Comparison of ENCODE assay signal across 9 cellular contexts in the genomic region with DNA sequence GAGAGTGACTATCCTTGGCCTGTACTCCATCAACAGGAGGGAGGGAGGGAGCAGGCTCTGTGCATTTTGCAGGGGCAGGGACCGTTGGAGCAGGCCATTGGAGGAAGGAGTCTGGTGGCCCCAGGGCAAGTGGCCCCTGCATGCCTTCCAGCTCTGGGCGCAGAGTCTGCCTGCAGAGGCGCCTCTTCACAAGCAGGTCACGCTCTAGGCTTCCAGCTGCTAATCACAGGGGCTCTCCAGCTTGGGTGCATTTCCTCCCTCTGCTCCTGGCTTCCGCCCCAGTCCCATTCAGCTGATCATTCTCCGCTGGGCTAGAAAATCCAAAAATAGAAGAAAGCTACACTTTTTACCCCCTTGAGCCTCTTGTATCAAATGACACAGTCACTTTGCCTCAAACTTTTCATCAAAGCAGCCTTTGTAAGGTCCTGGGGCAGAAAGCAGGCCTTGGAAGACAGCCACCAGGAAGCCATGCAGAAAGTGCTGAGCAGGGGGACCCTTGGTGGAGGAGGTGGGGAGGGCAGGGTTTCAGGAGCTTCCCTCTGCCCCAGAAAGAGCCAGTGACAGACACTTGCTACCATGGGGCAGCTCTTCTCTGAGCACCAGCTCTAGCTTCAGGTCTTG. TPM values are rescaled to one million over a fixed set of nuclear protein-coding genes. Genes with fewer than 3 reads are reported as not detected.
DNase-seq lines count a peak whose midpoint lies in the region; ATAC-seq and TF ChIP-seq lines count a peak whose summit lies in the region.
"Had no signal": no experiment of that assay in that cellular context is flagged by ENCODE, and none has a peak within 500 bp of the region (broad histone marks: within the 10 kb centered on the region; RNA-seq: fewer than 3 reads in every experiment).

No MANE protein-coding gene starts in this region.

- ATAC-seq in HG02763 (IDR thresholded peaks at IDR 0.05; ENCODE audit: unreplicated experiment): peak; percentile 60
- no peak; the same call in 1 of the 2 replicates for ATAC-seq in WTC11
- ATAC-seq in HG02970 (IDR thresholded peaks at IDR 0.05; ENCODE audit: low FRiP score, unreplicated experiment): no peak
- ATAC-seq: HCT116 had no signal

- peak overlapping the region; percentile 72 for H3K27ac Mint-ChIP-seq in dendritic cell treated with granulocyte-macrophage colony-stimulating factor and Interleukin-4, amounts not matched to agents 40 ng/mL and 50 ng/mL, for 4 days
- H3K27ac Mint-ChIP-seq in nephron: peak overlapping the region; percentile 81 to 88 (median 82)
- H3K27ac Mint-ChIP-seq in WTC11: no peak overlapping the region

- no peak overlapping the region for H3K4me3 Mint-ChIP-seq in dendritic cell treated with granulocyte-macrophage colony-stimulating factor and Interleukin-4, amounts not matched to agents 40 ng/mL and 50 ng/mL, for 4 days
- H3K4me3 Mint-ChIP-seq in nephron: no peak overlapping the region
- H3K4me3 Mint-ChIP-seq in WTC11: no peak overlapping the region

- H3K4me3 ChIP-seq in GM12865 (ENCODE audit: low read depth, low read length): no peak overlapping the region

- H3K9me3 Mint-ChIP-seq in dendritic cell treated with granulocyte-macrophage colony-stimulating factor and Interleukin-4, amounts not matched to agents 40 ng/mL and 50 ng/mL, for 4 days: no peaks in the 10 kb centered on the region
- H3K9me3 Mint-ChIP-seq in nephron: no peaks in the 10 kb centered on the region
- H3K9me3 Mint-ChIP-seq in WTC11: no peaks in the 10 kb centered on the region

- POLR2A ChIA-PET in WTC11 (lab: Charles Lee): no interaction called here

- H3K27me3 Mint-ChIP-seq in dendritic cell treated with granulocyte-macrophage colony-stimulating factor and Interleukin-4, amounts not matched to agents 40 ng/mL and 50 ng/mL, for 4 days: peaks cover 1% of the 10 kb centered on the region
- H3K27me3 Mint-ChIP-seq in nephron (ENCODE audit: low read depth): peaks cover 6% of the 10 kb centered on the region
- peaks cover 5% of the 10 kb centered on the region for H3K27me3 Mint-ChIP-seq in WTC11 (ENCODE audit: low read depth)

- CTCF ChIA-PET in WTC11 (lab: Charles Lee): interaction anchor here (0.8 to 1.1 kb wide), 2 partner anchors 13 to 64 kb away, joined by 3 to 5 read pairs; no protein-coding TSS in a partner anchor

- intact Hi-C loops in dendritic cell treated with granulocyte-macrophage colony-stimulating factor and Interleukin-4, amounts not matched to agents 40 ng/mL and 50 ng/mL, for 4 days (cut with micrococcal nuclease): no loop called here

- DNase-seq in GM12865 (ENCODE audit: low read depth) (peak; percentile 60), WTC11 (ENCODE audit: low spot score) (no peak), HuH-7.5 (ENCODE audit: low spot score) (no peak)
- DNase-seq in activated CD4-positive, alpha-beta T cell treated with anti-CD3 and anti-CD28 coated beads, Interleukin-2, amount 50 U/mL, for 48 hours: no peak

- no peaks in the 10 kb centered on the region for H3K36me3 Mint-ChIP-seq in dendritic cell treated with granulocyte-macrophage colony-stimulating factor and Interleukin-4, amounts not matched to agents 40 ng/mL and 50 ng/mL, for 4 days (ENCODE audit: low read depth)
- H3K36me3 Mint-ChIP-seq in nephron (ENCODE audit: low read depth): no peaks in the 10 kb centered on the region
- H3K36me3 Mint-ChIP-seq in WTC11: no peaks in the 10 kb centered on the region

- peak; percentile 15 for TF ChIP-seq CTCF in GM12865 (IDR thresholded peaks at IDR 0.05; ENCODE audit: insufficient read depth, low read depth, low read length, missing control alignments)
- no peak for TF ChIP-seq CTCF in nephron (IDR thresholded peaks at IDR 0.05; ENCODE audit: unreplicated experiment in 3 of 3)
- no peak for TF ChIP-seq CTCF in WTC11 (IDR thresholded peaks at IDR 0.05)

- peaks cover 66% of the 10 kb centered on the region for H3K4me1 Mint-ChIP-seq in dendritic cell treated with granulocyte-macrophage colony-stimulating factor and Interleukin-4, amounts not matched to agents 40 ng/mL and 50 ng/mL, for 4 days (ENCODE audit: low read depth)
- H3K4me1 Mint-ChIP-seq in nephron (peaks cover 42% of the 10 kb centered on the region), WTC11 (peaks cover 21% of the 10 kb centered on the region)

TF ChIP-seq in WTC11, 78 proteins besides CTCF, POLR2A, EP300 and RAD21:
- TF ChIP-seq ZNF396 (CRISPR knock-in tag; IDR thresholded peaks at IDR 0.05; ENCODE audit: borderline replicate concordance) (no peak), RELA (CRISPR knock-in tag; IDR thresholded peaks at IDR 0.05; ENCODE audit: borderline replicate concordance) (no peak), CBFB (CRISPR knock-in tag; IDR thresholded peaks at IDR 0.05; ENCODE audit: low read depth) (no peak), SP1 (CRISPR knock-in tag; conservative IDR thresholded peaks at IDR 0.05) (no peak), GTF2I (CRISPR knock-in tag; conservative IDR thresholded peaks at IDR 0.05) (no peak), KAT7 (CRISPR knock-in tag; IDR thresholded peaks at IDR 0.05; ENCODE audit: borderline replicate concordance) (no peak), TCF7 (CRISPR knock-in tag; IDR thresholded peaks at IDR 0.05; ENCODE audit: low read depth) (no peak), TP53 (CRISPR knock-in tag; IDR thresholded peaks at IDR 0.05) (no peak), ZNF219 (CRISPR knock-in tag; IDR thresholded peaks at IDR 0.05; ENCODE audit: borderline replicate concordance) (no peak), MXD4 (CRISPR knock-in tag; IDR thresholded peaks at IDR 0.05; ENCODE audit: borderline replicate concordance) (no peak), EMX1 (CRISPR knock-in tag; IDR thresholded peaks at IDR 0.05) (no peak), ZNF138 (CRISPR knock-in tag; conservative IDR thresholded peaks at IDR 0.05) (no peak), FOXP1 (CRISPR knock-in tag; IDR thresholded peaks at IDR 0.05; ENCODE audit: borderline replicate concordance) (no peak), NFE2L1 (CRISPR knock-in tag; IDR thresholded peaks at IDR 0.05) (no peak), ZNF317 (CRISPR knock-in tag; IDR thresholded peaks at IDR 0.05; ENCODE audit: borderline replicate concordance, low read depth) (no peak)
- TF ChIP-seq, protein P1, sequence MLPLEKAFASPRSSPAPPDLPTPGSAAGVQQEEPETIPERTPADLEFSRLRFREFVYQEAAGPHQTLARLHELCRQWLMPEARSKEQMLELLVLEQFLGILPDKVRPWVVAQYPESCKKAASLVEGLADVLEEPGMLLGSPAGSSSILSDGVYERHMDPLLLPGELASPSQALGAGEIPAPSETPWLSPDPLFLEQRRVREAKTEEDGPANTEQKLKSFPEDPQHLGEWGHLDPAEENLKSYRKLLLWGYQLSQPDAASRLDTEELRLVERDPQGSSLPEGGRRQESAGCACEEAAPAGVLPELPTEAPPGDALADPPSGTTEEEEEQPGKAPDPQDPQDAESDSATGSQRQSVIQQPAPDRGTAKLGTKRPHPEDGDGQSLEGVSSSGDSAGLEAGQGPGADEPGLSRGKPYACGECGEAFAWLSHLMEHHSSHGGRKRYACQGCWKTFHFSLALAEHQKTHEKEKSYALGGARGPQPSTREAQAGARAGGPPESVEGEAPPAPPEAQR (CRISPR knock-in tag; IDR thresholded peaks at IDR 0.05): no peak
- TF ChIP-seq, protein P2, sequence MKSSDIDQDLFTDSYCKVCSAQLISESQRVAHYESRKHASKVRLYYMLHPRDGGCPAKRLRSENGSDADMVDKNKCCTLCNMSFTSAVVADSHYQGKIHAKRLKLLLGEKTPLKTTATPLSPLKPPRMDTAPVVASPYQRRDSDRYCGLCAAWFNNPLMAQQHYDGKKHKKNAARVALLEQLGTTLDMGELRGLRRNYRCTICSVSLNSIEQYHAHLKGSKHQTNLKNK (CRISPR knock-in tag; IDR thresholded peaks at IDR 0.05): no peak
- TF ChIP-seq, protein P3, sequence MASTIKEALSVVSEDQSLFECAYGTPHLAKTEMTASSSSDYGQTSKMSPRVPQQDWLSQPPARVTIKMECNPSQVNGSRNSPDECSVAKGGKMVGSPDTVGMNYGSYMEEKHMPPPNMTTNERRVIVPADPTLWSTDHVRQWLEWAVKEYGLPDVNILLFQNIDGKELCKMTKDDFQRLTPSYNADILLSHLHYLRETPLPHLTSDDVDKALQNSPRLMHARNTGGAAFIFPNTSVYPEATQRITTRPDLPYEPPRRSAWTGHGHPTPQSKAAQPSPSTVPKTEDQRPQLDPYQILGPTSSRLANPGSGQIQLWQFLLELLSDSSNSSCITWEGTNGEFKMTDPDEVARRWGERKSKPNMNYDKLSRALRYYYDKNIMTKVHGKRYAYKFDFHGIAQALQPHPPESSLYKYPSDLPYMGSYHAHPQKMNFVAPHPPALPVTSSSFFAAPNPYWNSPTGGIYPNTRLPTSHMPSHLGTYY (CRISPR knock-in tag; IDR thresholded peaks at IDR 0.05): no peak
- TF ChIP-seq, protein P4, sequence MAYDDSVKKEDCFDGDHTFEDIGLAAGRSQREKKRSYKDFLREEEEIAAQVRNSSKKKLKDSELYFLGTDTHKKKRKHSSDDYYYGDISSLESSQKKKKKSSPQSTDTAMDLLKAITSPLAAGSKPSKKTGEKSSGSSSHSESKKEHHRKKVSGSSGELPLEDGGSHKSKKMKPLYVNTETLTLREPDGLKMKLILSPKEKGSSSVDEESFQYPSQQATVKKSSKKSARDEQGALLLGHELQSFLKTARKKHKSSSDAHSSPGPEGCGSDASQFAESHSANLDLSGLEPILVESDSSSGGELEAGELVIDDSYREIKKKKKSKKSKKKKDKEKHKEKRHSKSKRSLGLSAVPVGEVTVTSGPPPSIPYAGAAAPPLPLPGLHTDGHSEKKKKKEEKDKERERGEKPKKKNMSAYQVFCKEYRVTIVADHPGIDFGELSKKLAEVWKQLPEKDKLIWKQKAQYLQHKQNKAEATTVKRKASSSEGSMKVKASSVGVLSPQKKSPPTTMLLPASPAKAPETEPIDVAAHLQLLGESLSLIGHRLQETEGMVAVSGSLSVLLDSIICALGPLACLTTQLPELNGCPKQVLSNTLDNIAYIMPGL (CRISPR knock-in tag; IDR thresholded peaks at IDR 0.05): no peak

RNA-seq across cellular contexts. Expression of a gene that starts 11.3 kb away (rescaled TPM):
- not detected in 3 replicates for total RNA-seq in WTC11 (2021)

RNA-seq across cellular contexts. Expression of a gene that starts 51.7 kb away (rescaled TPM):
- 57.8 to 61.3 TPM (median 60.1 TPM) in 3 replicates for total RNA-seq in WTC11 (2021)

RNA-seq across cellular contexts. Expression of a gene that starts 51.7 kb away (rescaled TPM):
- 9.3 to 10.9 TPM (median 10.8 TPM) in 3 replicates for total RNA-seq in WTC11 (2021)
